20 cellular contexts compared by ENCODE assay signal in genomic region chr3:34203386-34203785, GRCh38.
DNase-seq lines count a peak whose midpoint lies in the region; ATAC-seq and TF ChIP-seq lines count a peak whose summit lies in the region.
"Had no signal": no experiment of that assay in that cellular context is flagged by ENCODE, and none has a peak within 500 bp of the region (broad histone marks: within the 10 kb centered on the region; RNA-seq: fewer than 3 reads in every experiment).

No MANE protein-coding gene starts in this region.

- H3K27me3 ChIP-seq in upper lobe of right lung, result no peaks in the 10 kb centered on the region
- no peaks in the 10 kb centered on the region for H3K27me3 ChIP-seq in right lobe of liver
- H3K27me3 ChIP-seq: Peyer's patch, SJSA1 had no signal

- ATAC-seq in memory B cell (ENCODE audit: low read depth) (no peak), upper lobe of right lung (no peak), GM19397 (IDR thresholded peaks at IDR 0.05; ENCODE audit: unreplicated experiment) (no peak), right lobe of liver (no peak)

- no peaks in the 10 kb centered on the region for H3K27me3 Mint-ChIP-seq in memory B cell

- 50% methylated on average over 4 of the region's 4 CpGs for WGBS in right lobe of liver (ENCODE audit: insufficient coverage, low coverage, low lambda C conversion rate, missing lambda C conversion rate)

- H3K9me3 ChIP-seq in upper lobe of right lung, result no peaks in the 10 kb centered on the region
- H3K9me3 ChIP-seq in right lobe of liver, result no peaks in the 10 kb centered on the region
- H3K9me3 ChIP-seq: Peyer's patch, SJSA1 had no signal

- H3K27ac Mint-ChIP-seq in memory B cell, result peak overlapping the region; percentile 80

- H3K4me3 Mint-ChIP-seq in memory B cell, result peak overlapping the region; percentile 46

- peaks cover 28% of the 10 kb centered on the region for H3K4me1 Mint-ChIP-seq in memory B cell

- H3K4me1 ChIP-seq in upper lobe of right lung, result no peaks in the 10 kb centered on the region
- no peaks in the 10 kb centered on the region for H3K4me1 ChIP-seq in right lobe of liver
- H3K4me1 ChIP-seq: Peyer's patch had no signal

- intact Hi-C loops in upper lobe of right lung (cut with DNase I), result no loop called here
- intact Hi-C loops in right lobe of liver (cut with DNase I), result no loop called here

- H3K27ac ChIP-seq in upper lobe of right lung (peak overlapping the region; percentile 45), right lobe of liver (no peak overlapping the region)
- H3K27ac ChIP-seq: C4-2B, GM23248, Peyer's patch, SJSA1 had no signal

- H3K36me3 ChIP-seq in upper lobe of right lung, result no peaks in the 10 kb centered on the region
- H3K36me3 ChIP-seq in right lobe of liver, result no peaks in the 10 kb centered on the region
- H3K36me3 ChIP-seq: Peyer's patch, SJSA1 had no signal

- peak; percentile 65 for DNase-seq in D341Med (ENCODE audit: low spot score)
- DNase-seq in NCI-H82 treated with DMSO at 0.1 percent for 48 hours (lab: John Stamatoyannopoulos, UW; ENCODE audit: unreplicated experiment), result peak; percentile 76
- DNase-seq in memory B cell (ENCODE audit: low spot score in 2 of 2), result no peak
- no peak for DNase-seq in upper lobe of right lung
- DNase-seq in right lobe of liver, result no peak
- DNase-seq in LoVo (ENCODE audit: low spot score), result no peak
- DNase-seq: GDM1; GM23248; HCEC 1CT; IMR-90; Kasumi-1; NCI-H1092 treated with DMSO at 0.1 percent for 48 hours; NCI-H146; NCI-H2029 treated with DMSO at 0.1 percent for 48 hours; NCI-H2171; NK-92 treated with Interleukin-12 subunit alpha and Interleukin-12 subunit beta, amount 100 ng/mL, for 24 hours; Peyer's patch had no signal

- TF ChIP-seq POLR2A in right lobe of liver (IDR thresholded peaks at IDR 0.05), result no peak

- H3K4me3 ChIP-seq in upper lobe of right lung (peak overlapping the region; percentile 20), right lobe of liver (no peak overlapping the region)
- H3K4me3 ChIP-seq: GM23248, Peyer's patch, SJSA1 had no signal

- TF ChIP-seq CTCF in upper lobe of right lung (IDR thresholded peaks at IDR 0.05), result no peak
- no peak for TF ChIP-seq CTCF in right lobe of liver (IDR thresholded peaks at IDR 0.05)

- no peaks in the 10 kb centered on the region for H3K36me3 Mint-ChIP-seq in memory B cell

- no peaks in the 10 kb centered on the region for H3K9me3 Mint-ChIP-seq in memory B cell

Comparison
In these comparisons a context has a peak if more than half of its experiments do, and no peak if none do; other contexts are left out.
1. DNase-seq: peak in D341Med (single experiment) and NCI-H82 treated with DMSO at 0.1 percent for 48 hours (single experiment); none in memory B cell (0 of 2), upper lobe of right lung (single experiment), right lobe of liver (0 of 3) and LoVo (single experiment).